Comparison of ENCODE assay signal across 9 cellular contexts in the genomic region with DNA sequence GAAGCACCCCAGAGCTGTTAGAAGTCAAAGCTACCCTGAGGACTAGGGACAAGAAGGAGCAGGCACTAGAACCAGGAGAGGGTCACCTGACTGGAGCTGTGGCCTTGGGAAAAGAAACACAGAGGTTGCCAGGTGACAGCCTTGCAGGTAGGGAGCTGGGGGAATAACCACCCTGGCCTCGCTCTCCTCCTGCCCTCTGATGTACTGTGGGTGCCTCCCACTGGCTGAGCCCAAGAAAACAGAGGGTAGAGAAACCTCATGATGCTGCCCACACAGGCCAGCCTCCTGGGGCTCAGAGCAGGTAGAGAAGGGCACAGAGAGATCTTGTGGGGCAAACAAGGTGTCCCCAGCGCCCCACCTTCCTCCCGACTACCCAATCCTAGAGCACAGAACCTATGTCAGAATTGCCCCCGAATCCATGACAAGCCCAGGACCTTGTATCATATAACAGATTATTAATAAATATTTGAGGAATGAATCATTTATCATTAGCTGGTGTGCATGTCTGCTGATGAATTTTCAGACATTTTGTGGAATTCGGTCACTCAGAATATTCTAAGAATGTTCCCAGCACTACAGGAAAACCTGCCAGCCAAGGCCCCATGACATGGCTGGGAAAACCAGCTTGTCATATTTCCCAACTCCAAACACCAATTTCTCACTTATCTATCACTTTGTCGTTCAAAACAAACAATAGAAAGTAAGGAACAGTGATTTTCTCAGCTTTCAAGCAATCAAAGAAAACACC. TPM values are rescaled to one million over a fixed set of nuclear protein-coding genes. Genes with fewer than 3 reads are reported as not detected.
A peak's percentile ranks its signal among the peaks of the same experiment; 100 is the strongest.
DNase-seq lines count a peak whose midpoint lies in the region; ATAC-seq and TF ChIP-seq lines count a peak whose summit lies in the region.
"Had no signal": no experiment of that assay in that cellular context is flagged by ENCODE, and none has a peak within 500 bp of the region (broad histone marks: within the 10 kb centered on the region; RNA-seq: fewer than 3 reads in every experiment).

No MANE protein-coding gene starts in this region.

- H3K4me1 ChIP-seq in osteoblast (ENCODE audit: insufficient read depth, low read length) (peaks cover 4% of the 10 kb centered on the region), HAP-1 (no peaks in the 10 kb centered on the region)

- no peaks in the 10 kb centered on the region for H3K79me2 ChIP-seq in osteoblast (ENCODE audit: insufficient read depth, low read length)

- H3K27me3 ChIP-seq in osteoblast (ENCODE audit: insufficient read depth, low read length) = no peaks in the 10 kb centered on the region
- no peaks in the 10 kb centered on the region for H3K27me3 ChIP-seq in HAP-1 (ENCODE audit: low read depth)

- no peak for ATAC-seq in HG02623 (IDR thresholded peaks at IDR 0.05; ENCODE audit: unreplicated experiment)
- ATAC-seq: activated CD4-positive, CD25-positive, alpha-beta regulatory T cell treated with anti-CD3 and anti-CD28 coated beads, Interleukin-2, amount 50 U/mL, for 24 hours had no signal

- H3K9me3 ChIP-seq in osteoblast (ENCODE audit: low read depth, low read length) = no peaks in the 10 kb centered on the region
- no peaks in the 10 kb centered on the region for H3K9me3 ChIP-seq in HAP-1

- in situ Hi-C loops in HAP-1 (cut with MboI; ENCODE audit: low sequenced_read_pairs) = no loop called here

- no peak overlapping the region for H3K4me2 ChIP-seq in osteoblast (ENCODE audit: insufficient read depth, low read length)

- H2AFZ ChIP-seq in osteoblast (ENCODE audit: low read length) = peak overlapping the region; percentile 44

- peak overlapping the region; percentile 37 for H3K27ac ChIP-seq in osteoblast (ENCODE audit: low read depth, low read length)

- DNase-seq in ELF-1 (ENCODE audit: low read depth, low spot score) (peak; percentile 21), NCI-H2029 (lab: John Stamatoyannopoulos, UW) (peak; percentile 68), cardiac fibroblast (ENCODE audit: low read depth in 2 of 2) (peak; percentile 74 to 82), osteoblast (ENCODE audit: insufficient read length, low spot score, missing footprints) (peak; percentile 69), HAP-1 (ENCODE audit: low spot score in 2 of 2) (no peak), activated gamma-delta T cell treated with Interleukin-2 at 50 U/mL for 16 hours (no peak)
- DNase-seq in stimulated activated CD4-positive, alpha-beta T cell treated with anti-CD3 and anti-CD28 coated beads, Interleukin-4, amount 100 ng/mL, for 4 hours = no peak

- H3K36me3 ChIP-seq in osteoblast (ENCODE audit: insufficient read depth, low read length) (no peaks in the 10 kb centered on the region), HAP-1 (replicated peaks) (no peaks in the 10 kb centered on the region)

- no peak overlapping the region for H3K4me3 ChIP-seq in cardiac fibroblast (replicated peaks in 1 of 2; ENCODE audit: low read depth in 2 of 2, low read length in 2 of 2)
- H3K4me3 ChIP-seq in osteoblast (ENCODE audit: insufficient read depth, low read length) = no peak overlapping the region
- H3K4me3 ChIP-seq in HAP-1 = no peak overlapping the region

- H4K20me1 ChIP-seq in osteoblast (ENCODE audit: insufficient read depth, low read length) = no peaks in the 10 kb centered on the region

- TF ChIP-seq CTCF in cardiac fibroblast (IDR thresholded peaks at IDR 0.05; ENCODE audit: low read depth, low read length) (no peak), osteoblast (IDR thresholded peaks at IDR 0.05; ENCODE audit: extremely low read depth, low read depth, low read length) (no peak)

RNA-seq across cellular contexts. Expression of a gene that starts 59.8 kb away (rescaled TPM):
- 11.2 and 15.2 TPM in 2 replicates for total RNA-seq in osteoblast

Comparison
In these comparisons a context has a peak if more than half of its experiments do, and no peak if none do; other contexts are left out.
1. DNase-seq: peak in ELF-1 (single experiment), NCI-H2029 (single experiment), cardiac fibroblast (2 of 2) and osteoblast (single experiment); none in HAP-1 (0 of 2), activated gamma-delta T cell treated with Interleukin-2 at 50 U/mL for 16 hours (single experiment) and stimulated activated CD4-positive, alpha-beta T cell treated with anti-CD3 and anti-CD28 coated beads, Interleukin-4, amount 100 ng/mL, for 4 hours (0 of 2).